Comparison of ENCODE assay signal across 1 cellular context in the genomic region with DNA sequence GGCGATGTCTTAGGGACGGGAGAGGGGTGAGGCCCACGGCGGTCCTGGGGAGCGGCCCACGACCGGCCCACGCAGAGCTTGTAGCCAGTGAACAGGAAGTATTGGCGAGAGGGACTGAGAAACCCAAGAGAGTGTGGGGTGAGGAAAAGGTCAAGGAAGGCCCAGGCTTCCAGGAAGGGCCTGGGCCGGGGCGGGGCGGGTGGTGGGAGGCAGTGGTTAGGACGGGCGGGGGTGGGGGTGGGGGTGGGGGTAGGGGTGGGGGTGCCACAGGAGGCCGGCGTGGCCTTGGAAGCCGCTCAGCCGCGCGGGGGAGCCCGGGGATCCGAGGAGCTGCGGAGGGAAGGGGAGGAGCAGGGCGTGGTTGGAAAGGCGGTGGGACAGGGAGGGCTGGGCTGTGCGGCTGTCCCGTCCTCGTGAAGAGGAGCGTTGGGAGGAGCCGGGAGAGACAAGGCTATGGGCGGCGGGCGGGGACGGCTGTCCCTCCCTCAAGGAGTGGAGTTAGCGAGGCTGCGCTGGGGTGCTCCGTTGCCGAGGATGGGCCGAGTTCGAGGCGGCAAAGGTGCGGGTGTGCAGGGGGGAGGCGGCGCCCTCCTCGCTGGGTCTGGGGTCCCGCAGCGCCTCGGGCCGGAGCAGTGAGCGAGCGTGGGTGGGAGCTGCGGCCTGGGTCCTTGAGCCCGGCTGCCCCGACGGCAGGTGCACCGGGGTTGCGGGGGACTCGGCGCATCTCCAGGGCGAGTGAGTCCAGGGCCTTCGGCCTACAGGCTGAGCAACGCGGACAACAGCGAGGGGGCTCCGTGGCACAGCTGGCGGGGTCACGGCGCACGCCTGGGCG.
A peak's percentile ranks its signal among the peaks of the same experiment; 100 is the strongest.
TF ChIP-seq lines count a peak whose summit lies in the region.

No MANE protein-coding gene starts in this region.

TF ChIP-seq in K562, 482 proteins besides CTCF, POLR2A, EP300 and RAD21 (continued from another document and continues in another):
- TF ChIP-seq, protein P1, sequence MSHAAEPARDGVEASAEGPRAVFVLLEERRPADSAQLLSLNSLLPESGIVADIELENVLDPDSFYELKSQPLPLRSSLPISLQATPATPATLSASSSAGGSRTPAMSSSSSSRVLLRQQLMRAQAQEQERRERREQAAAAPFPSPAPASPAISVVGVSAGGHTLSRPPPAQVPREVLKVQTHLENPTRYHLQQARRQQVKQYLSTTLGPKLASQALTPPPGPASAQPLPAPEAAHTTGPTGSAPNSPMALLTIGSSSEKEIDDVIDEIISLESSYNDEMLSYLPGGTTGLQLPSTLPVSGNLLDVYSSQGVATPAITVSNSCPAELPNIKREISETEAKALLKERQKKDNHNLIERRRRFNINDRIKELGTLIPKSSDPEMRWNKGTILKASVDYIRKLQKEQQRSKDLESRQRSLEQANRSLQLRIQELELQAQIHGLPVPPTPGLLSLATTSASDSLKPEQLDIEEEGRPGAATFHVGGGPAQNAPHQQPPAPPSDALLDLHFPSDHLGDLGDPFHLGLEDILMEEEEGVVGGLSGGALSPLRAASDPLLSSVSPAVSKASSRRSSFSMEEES (CRISPR knock-in tag; IDR thresholded peaks at IDR 0.05): no peak
- TF ChIP-seq, protein P2, sequence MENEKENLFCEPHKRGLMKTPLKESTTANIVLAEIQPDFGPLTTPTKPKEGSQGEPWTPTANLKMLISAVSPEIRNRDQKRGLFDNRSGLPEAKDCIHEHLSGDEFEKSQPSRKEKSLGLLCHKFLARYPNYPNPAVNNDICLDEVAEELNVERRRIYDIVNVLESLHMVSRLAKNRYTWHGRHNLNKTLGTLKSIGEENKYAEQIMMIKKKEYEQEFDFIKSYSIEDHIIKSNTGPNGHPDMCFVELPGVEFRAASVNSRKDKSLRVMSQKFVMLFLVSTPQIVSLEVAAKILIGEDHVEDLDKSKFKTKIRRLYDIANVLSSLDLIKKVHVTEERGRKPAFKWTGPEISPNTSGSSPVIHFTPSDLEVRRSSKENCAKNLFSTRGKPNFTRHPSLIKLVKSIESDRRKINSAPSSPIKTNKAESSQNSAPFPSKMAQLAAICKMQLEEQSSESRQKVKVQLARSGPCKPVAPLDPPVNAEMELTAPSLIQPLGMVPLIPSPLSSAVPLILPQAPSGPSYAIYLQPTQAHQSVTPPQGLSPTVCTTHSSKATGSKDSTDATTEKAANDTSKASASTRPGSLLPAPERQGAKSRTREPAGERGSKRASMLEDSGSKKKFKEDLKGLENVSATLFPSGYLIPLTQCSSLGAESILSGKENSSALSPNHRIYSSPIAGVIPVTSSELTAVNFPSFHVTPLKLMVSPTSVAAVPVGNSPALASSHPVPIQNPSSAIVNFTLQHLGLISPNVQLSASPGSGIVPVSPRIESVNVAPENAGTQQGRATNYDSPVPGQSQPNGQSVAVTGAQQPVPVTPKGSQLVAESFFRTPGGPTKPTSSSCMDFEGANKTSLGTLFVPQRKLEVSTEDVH (IDR thresholded peaks at IDR 0.05; ENCODE audit: low read depth, partially characterized antibody): no peak
- TF ChIP-seq, protein P3, sequence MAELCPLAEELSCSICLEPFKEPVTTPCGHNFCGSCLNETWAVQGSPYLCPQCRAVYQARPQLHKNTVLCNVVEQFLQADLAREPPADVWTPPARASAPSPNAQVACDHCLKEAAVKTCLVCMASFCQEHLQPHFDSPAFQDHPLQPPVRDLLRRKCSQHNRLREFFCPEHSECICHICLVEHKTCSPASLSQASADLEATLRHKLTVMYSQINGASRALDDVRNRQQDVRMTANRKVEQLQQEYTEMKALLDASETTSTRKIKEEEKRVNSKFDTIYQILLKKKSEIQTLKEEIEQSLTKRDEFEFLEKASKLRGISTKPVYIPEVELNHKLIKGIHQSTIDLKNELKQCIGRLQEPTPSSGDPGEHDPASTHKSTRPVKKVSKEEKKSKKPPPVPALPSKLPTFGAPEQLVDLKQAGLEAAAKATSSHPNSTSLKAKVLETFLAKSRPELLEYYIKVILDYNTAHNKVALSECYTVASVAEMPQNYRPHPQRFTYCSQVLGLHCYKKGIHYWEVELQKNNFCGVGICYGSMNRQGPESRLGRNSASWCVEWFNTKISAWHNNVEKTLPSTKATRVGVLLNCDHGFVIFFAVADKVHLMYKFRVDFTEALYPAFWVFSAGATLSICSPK (IDR thresholded peaks at IDR 0.05; ENCODE audit: borderline replicate concordance): no peak
- TF ChIP-seq MTA3 (IDR thresholded peaks at IDR 0.05; ENCODE audit: borderline replicate concordance) (0 out of 2 replicates have a peak, but pooled peaks have one; percentile 39), JUNB (CRISPR knock-in tag; conservative IDR thresholded peaks at IDR 0.05) (no peak), CREBBP (IDR thresholded peaks at IDR 0.05; ENCODE audit: low read depth, low read length) (no peak), TBL1XR1 (IDR thresholded peaks at IDR 0.05; ENCODE audit: low read length in 2 of 2) (no peak), KHSRP (IDR thresholded peaks at IDR 0.05) (no peak), KDM2B (CRISPR knock-in tag; IDR thresholded peaks at IDR 0.05) (no peak), SMAD4 (CRISPR knock-in tag; conservative IDR thresholded peaks at IDR 0.05) (peak; percentile 84; the same call in 1 of the 2 replicates), RBBP5 (IDR thresholded peaks at IDR 0.05; ENCODE audit: borderline replicate concordance, insufficient read depth, low read length, poor library complexity, severe bottlenecking) (no peak), MCM5 (IDR thresholded peaks at IDR 0.05; ENCODE audit: low read depth) (no peak), NFRKB (IDR thresholded peaks at IDR 0.05; ENCODE audit: low read depth) (no peak), RBM14 (IDR thresholded peaks at IDR 0.05; ENCODE audit: borderline replicate concordance, insufficient read depth, low read depth, low read length) (no peak), ZNF766 (CRISPR knock-in tag; conservative IDR thresholded peaks at IDR 0.05) (peak; percentile 76; the same call in 1 of the 2 replicates), SMAD1 (IDR thresholded peaks at IDR 0.05; ENCODE audit: low read depth, low read length, partially characterized antibody) (no peak), ADNP (tag; IDR thresholded peaks at IDR 0.05) (no peak), PURB (CRISPR knock-in tag; IDR thresholded peaks at IDR 0.05; ENCODE audit: low read depth) (no peak), ZNF175 (CRISPR knock-in tag; IDR thresholded peaks at IDR 0.05; ENCODE audit: low read depth) (no peak), MAFK (IDR thresholded peaks at IDR 0.05; ENCODE audit: low read length) (no peak), ARID1B (IDR thresholded peaks at IDR 0.05) (0 out of 2 replicates have a peak, but pooled peaks have one; percentile 43), ZNF232 (CRISPR knock-in tag; IDR thresholded peaks at IDR 0.05) (no peak), MEF2A (IDR thresholded peaks at IDR 0.05; ENCODE audit: control insufficient read depth, low read depth, low read length) (no peak), ZBTB7A (IDR thresholded peaks at IDR 0.05; ENCODE audit: borderline replicate concordance, control insufficient read depth, low read depth, low read length) (no peak; the same call in 1 of the 2 replicates), GABPB2 (CRISPR knock-in tag; conservative IDR thresholded peaks at IDR 0.05) (no peak)
- TF ChIP-seq, protein P4, sequence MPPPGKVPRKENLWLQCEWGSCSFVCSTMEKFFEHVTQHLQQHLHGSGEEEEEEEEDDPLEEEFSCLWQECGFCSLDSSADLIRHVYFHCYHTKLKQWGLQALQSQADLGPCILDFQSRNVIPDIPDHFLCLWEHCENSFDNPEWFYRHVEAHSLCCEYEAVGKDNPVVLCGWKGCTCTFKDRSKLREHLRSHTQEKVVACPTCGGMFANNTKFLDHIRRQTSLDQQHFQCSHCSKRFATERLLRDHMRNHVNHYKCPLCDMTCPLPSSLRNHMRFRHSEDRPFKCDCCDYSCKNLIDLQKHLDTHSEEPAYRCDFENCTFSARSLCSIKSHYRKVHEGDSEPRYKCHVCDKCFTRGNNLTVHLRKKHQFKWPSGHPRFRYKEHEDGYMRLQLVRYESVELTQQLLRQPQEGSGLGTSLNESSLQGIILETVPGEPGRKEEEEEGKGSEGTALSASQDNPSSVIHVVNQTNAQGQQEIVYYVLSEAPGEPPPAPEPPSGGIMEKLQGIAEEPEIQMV (tag; conservative IDR thresholded peaks at IDR 0.05; ENCODE audit: low read depth): no peak
- TF ChIP-seq, protein P5, sequence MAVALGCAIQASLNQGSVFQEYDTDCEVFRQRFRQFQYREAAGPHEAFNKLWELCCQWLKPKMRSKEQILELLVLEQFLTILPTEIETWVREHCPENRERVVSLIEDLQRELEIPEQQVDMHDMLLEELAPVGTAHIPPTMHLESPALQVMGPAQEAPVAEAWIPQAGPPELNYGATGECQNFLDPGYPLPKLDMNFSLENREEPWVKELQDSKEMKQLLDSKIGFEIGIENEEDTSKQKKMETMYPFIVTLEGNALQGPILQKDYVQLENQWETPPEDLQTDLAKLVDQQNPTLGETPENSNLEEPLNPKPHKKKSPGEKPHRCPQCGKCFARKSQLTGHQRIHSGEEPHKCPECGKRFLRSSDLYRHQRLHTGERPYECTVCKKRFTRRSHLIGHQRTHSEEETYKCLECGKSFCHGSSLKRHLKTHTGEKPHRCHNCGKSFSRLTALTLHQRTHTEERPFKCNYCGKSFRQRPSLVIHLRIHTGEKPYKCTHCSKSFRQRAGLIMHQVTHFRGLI (CRISPR knock-in tag; IDR thresholded peaks at IDR 0.05): no peak
- TF ChIP-seq, protein P6, sequence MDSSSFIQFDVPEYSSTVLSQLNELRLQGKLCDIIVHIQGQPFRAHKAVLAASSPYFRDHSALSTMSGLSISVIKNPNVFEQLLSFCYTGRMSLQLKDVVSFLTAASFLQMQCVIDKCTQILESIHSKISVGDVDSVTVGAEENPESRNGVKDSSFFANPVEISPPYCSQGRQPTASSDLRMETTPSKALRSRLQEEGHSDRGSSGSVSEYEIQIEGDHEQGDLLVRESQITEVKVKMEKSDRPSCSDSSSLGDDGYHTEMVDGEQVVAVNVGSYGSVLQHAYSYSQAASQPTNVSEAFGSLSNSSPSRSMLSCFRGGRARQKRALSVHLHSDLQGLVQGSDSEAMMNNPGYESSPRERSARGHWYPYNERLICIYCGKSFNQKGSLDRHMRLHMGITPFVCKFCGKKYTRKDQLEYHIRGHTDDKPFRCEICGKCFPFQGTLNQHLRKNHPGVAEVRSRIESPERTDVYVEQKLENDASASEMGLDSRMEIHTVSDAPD (CRISPR knock-in tag; IDR thresholded peaks at IDR 0.05): no peak
- TF ChIP-seq, protein P7, sequence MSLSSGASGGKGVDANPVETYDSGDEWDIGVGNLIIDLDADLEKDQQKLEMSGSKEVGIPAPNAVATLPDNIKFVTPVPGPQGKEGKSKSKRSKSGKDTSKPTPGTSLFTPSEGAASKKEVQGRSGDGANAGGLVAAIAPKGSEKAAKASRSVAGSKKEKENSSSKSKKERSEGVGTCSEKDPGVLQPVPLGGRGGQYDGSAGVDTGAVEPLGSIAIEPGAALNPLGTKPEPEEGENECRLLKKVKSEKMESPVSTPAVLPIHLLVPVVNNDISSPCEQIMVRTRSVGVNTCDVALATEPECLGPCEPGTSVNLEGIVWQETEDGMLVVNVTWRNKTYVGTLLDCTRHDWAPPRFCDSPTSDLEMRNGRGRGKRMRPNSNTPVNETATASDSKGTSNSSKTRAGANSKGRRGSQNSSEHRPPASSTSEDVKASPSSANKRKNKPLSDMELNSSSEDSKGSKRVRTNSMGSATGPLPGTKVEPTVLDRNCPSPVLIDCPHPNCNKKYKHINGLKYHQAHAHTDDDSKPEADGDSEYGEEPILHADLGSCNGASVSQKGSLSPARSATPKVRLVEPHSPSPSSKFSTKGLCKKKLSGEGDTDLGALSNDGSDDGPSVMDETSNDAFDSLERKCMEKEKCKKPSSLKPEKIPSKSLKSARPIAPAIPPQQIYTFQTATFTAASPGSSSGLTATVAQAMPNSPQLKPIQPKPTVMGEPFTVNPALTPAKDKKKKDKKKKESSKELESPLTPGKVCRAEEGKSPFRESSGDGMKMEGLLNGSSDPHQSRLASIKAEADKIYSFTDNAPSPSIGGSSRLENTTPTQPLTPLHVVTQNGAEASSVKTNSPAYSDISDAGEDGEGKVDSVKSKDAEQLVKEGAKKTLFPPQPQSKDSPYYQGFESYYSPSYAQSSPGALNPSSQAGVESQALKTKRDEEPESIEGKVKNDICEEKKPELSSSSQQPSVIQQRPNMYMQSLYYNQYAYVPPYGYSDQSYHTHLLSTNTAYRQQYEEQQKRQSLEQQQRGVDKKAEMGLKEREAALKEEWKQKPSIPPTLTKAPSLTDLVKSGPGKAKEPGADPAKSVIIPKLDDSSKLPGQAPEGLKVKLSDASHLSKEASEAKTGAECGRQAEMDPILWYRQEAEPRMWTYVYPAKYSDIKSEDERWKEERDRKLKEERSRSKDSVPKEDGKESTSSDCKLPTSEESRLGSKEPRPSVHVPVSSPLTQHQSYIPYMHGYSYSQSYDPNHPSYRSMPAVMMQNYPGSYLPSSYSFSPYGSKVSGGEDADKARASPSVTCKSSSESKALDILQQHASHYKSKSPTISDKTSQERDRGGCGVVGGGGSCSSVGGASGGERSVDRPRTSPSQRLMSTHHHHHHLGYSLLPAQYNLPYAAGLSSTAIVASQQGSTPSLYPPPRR (CRISPR knock-in tag; IDR thresholded peaks at IDR 0.05; ENCODE audit: borderline replicate concordance): no peak
- TF ChIP-seq, protein P8, sequence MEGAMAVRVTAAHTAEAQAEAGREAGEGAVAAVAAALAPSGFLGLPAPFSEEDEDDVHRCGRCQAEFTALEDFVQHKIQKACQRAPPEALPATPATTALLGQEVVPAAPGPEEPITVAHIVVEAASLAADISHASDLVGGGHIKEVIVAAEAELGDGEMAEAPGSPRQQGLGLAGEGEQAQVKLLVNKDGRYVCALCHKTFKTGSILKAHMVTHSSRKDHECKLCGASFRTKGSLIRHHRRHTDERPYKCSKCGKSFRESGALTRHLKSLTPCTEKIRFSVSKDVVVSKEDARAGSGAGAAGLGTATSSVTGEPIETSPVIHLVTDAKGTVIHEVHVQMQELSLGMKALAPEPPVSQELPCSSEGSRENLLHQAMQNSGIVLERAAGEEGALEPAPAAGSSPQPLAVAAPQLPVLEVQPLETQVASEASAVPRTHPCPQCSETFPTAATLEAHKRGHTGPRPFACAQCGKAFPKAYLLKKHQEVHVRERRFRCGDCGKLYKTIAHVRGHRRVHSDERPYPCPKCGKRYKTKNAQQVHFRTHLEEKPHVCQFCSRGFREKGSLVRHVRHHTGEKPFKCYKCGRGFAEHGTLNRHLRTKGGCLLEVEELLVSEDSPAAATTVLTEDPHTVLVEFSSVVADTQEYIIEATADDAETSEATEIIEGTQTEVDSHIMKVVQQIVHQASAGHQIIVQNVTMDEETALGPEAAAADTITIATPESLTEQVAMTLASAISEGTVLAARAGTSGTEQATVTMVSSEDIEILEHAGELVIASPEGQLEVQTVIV (CRISPR knock-in tag; IDR thresholded peaks at IDR 0.05; ENCODE audit: borderline replicate concordance): no peak
- TF ChIP-seq, protein P9, sequence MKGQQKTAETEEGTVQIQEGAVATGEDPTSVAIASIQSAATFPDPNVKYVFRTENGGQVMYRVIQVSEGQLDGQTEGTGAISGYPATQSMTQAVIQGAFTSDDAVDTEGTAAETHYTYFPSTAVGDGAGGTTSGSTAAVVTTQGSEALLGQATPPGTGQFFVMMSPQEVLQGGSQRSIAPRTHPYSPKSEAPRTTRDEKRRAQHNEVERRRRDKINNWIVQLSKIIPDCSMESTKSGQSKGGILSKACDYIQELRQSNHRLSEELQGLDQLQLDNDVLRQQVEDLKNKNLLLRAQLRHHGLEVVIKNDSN (CRISPR knock-in tag; IDR thresholded peaks at IDR 0.05): no peak
- TF ChIP-seq, protein P10, sequence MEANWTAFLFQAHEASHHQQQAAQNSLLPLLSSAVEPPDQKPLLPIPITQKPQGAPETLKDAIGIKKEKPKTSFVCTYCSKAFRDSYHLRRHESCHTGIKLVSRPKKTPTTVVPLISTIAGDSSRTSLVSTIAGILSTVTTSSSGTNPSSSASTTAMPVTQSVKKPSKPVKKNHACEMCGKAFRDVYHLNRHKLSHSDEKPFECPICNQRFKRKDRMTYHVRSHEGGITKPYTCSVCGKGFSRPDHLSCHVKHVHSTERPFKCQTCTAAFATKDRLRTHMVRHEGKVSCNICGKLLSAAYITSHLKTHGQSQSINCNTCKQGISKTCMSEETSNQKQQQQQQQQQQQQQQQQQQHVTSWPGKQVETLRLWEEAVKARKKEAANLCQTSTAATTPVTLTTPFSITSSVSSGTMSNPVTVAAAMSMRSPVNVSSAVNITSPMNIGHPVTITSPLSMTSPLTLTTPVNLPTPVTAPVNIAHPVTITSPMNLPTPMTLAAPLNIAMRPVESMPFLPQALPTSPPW (CRISPR knock-in tag; IDR thresholded peaks at IDR 0.05): peak; percentile 92
